Comparison of ENCODE assay signal across 15 cellular contexts in genomic region chr9:12604154-12604825, GRCh38.
DNase-seq lines count a peak whose midpoint lies in the region; ATAC-seq, FAIRE-seq and TF ChIP-seq lines count a peak whose summit lies in the region.
"Had no signal": no experiment of that assay in that cellular context is flagged by ENCODE, and none has a peak within 500 bp of the region (broad histone marks: within the 10 kb centered on the region; RNA-seq: fewer than 3 reads in every experiment).

No MANE protein-coding gene starts in this region.

- H3K4me1 ChIP-seq in right atrium auricular region (no peaks in the 10 kb centered on the region), SJCRH30 (0 out of 2 replicates have a peak, but pooled peaks cover 4% of the 10 kb centered on the region), colonic mucosa (no peaks in the 10 kb centered on the region)
- H3K4me1 ChIP-seq: prostate gland, testis had no signal

- intact Hi-C loops in Right ventricle myocardium superior (cut with DNase I) (no loop called here), colonic mucosa (cut with DNase I) (no loop called here)

- H3K36me3 ChIP-seq in right atrium auricular region = no peaks in the 10 kb centered on the region
- no peaks in the 10 kb centered on the region for H3K36me3 ChIP-seq in SJCRH30
- H3K36me3 ChIP-seq in colonic mucosa = no peaks in the 10 kb centered on the region
- H3K36me3 ChIP-seq: prostate gland had no signal

- no peak for TF ChIP-seq CTCF in right atrium auricular region (IDR thresholded peaks at IDR 0.05)
- TF ChIP-seq CTCF in fibroblast of villous mesenchyme (IDR thresholded peaks at IDR 0.05; ENCODE audit: insufficient read depth, low read depth, low read length) = no peak
- TF ChIP-seq CTCF in colonic mucosa (IDR thresholded peaks at IDR 0.05) = no peak

- DNase-seq in Right ventricle myocardium superior (no peak), right atrium auricular region (ENCODE audit: low spot score) (no peak), SJCRH30 (peak; percentile 2 to 4), fibroblast of villous mesenchyme (ENCODE audit: low read depth) (peak; percentile 8), urothelium cell line (ENCODE audit: low spot score) (peak; percentile 33), colonic mucosa (no peak)
- DNase-seq: activated B cell treated with CpG ODN at 0.5 μM for 24 hours; activated T-cell treated with anti-CD3 and anti-CD28 coated beads, Interleukin-2, amount 50 U/mL, for 24 hours; central memory CD4-positive, alpha-beta T cell; SIG-M5; testis had no signal

- no peak overlapping the region for H3K4me3 ChIP-seq in right atrium auricular region
- no peak overlapping the region for H3K4me3 ChIP-seq in SJCRH30
- H3K4me3 ChIP-seq in fibroblast of villous mesenchyme (ENCODE audit: low read depth, low read length) = no peak overlapping the region
- no peak overlapping the region for H3K4me3 ChIP-seq in colonic mucosa
- H3K4me3 ChIP-seq: prostate gland, testis had no signal

- H3K9me3 ChIP-seq in right atrium auricular region = no peaks in the 10 kb centered on the region
- no peaks in the 10 kb centered on the region for H3K9me3 ChIP-seq in SJCRH30 (replicated peaks)
- H3K9me3 ChIP-seq in colonic mucosa = no peaks in the 10 kb centered on the region
- H3K9me3 ChIP-seq: prostate gland, testis had no signal

- no peak for FAIRE-seq in urothelium cell line (lab: Jason Lieb, UNC)

- no peak overlapping the region for H3K9ac ChIP-seq in colonic mucosa (ENCODE audit: low read depth in 2 of 2, low read length in 2 of 2)
- H3K9ac ChIP-seq: KMS-11 had no signal

- H3K27me3 ChIP-seq in right atrium auricular region = no peaks in the 10 kb centered on the region
- no peaks in the 10 kb centered on the region for H3K27me3 ChIP-seq in SJCRH30
- H3K27me3 ChIP-seq in colonic mucosa = no peaks in the 10 kb centered on the region
- H3K27me3 ChIP-seq: testis had no signal

- no peak overlapping the region for H3K27ac ChIP-seq in right atrium auricular region
- H3K27ac ChIP-seq in SJCRH30 = no peak overlapping the region
- H3K27ac ChIP-seq in colonic mucosa = no peak overlapping the region
- H3K27ac ChIP-seq: KMS-11, prostate gland, testis had no signal

- ATAC-seq in Right ventricle myocardium superior (ENCODE audit: poor library complexity) (peak; percentile 98), HG03196 (IDR thresholded peaks at IDR 0.05; ENCODE audit: unreplicated experiment) (no peak), GM18517 (IDR thresholded peaks at IDR 0.05; ENCODE audit: unreplicated experiment) (no peak)

Comparison
In these comparisons a context has a peak if more than half of its experiments do, and no peak if none do; other contexts are left out.
1. DNase-seq: peak in SJCRH30 (2 of 2), fibroblast of villous mesenchyme (single experiment) and urothelium cell line (single experiment); none in Right ventricle myocardium superior (single experiment), right atrium auricular region (single experiment) and colonic mucosa (single experiment).